Comparison of ENCODE assay signal across 8 cellular contexts in genomic region chr2:21118302-21118920, GRCh38. TPM values are rescaled to one million over a fixed set of nuclear protein-coding genes. Genes with fewer than 3 reads are reported as not detected.
A peak's percentile ranks its signal among the peaks of the same experiment; 100 is the strongest.
DNase-seq lines count a peak whose midpoint lies in the region; ATAC-seq and TF ChIP-seq lines count a peak whose summit lies in the region.

No MANE protein-coding gene starts in this region.

- no peaks in the 10 kb centered on the region for H4K20me1 ChIP-seq in OCI-LY1 (ENCODE audit: insufficient read depth, low read length)

- no peaks in the 10 kb centered on the region for H3F3A ChIP-seq in OCI-LY1 (ENCODE audit: insufficient read depth, low read length)

- no peaks in the 10 kb centered on the region for H3K4me1 ChIP-seq in OCI-LY1 (ENCODE audit: insufficient read depth, low read length, severe bottlenecking)

- no peaks in the 10 kb centered on the region for H3K9me3 Mint-ChIP-seq in neural crest cell

- DNase-seq in NOMO-1 treated with DMSO at 0.1 percent for 48 hours (lab: John Stamatoyannopoulos, UW; ENCODE audit: unreplicated experiment) (peak; percentile 35), NOMO-1 (lab: John Stamatoyannopoulos, UW; ENCODE audit: unreplicated experiment in 2 of 2) (no peak), epithelial cell of esophagus (ENCODE audit: low read depth) (peak; percentile 57), neural crest cell (ENCODE audit: low read depth, low spot score) (peak; percentile 20), NOMO-1 treated with dmso at 0.1 percent for 144 hours (lab: John Stamatoyannopoulos, UW; ENCODE audit: unreplicated experiment) (no peak)

- H3K79me2 ChIP-seq in OCI-LY1 (ENCODE audit: insufficient read depth, low read length), result no peaks in the 10 kb centered on the region

- H2AFZ ChIP-seq in OCI-LY1 (ENCODE audit: low read length), result no peak overlapping the region

- no peaks in the 10 kb centered on the region for H3K36me3 ChIP-seq in OCI-LY1 (ENCODE audit: insufficient read depth, low read length)

- H3K9me3 ChIP-seq in OCI-LY1 (ENCODE audit: low read length), result no peaks in the 10 kb centered on the region

- H3K27ac Mint-ChIP-seq in neural crest cell (ENCODE audit: unreplicated experiment), result no peak overlapping the region

- peaks cover 41% of the 10 kb centered on the region for H3K27me3 Mint-ChIP-seq in neural crest cell (ENCODE audit: low read depth)

- H3K9me2 ChIP-seq in OCI-LY1 (ENCODE audit: low read depth, low read length), result no peaks in the 10 kb centered on the region

- TF ChIP-seq CTCF in OCI-LY1 (IDR thresholded peaks at IDR 0.05; ENCODE audit: low read length) (peak; percentile 67), epithelial cell of esophagus (IDR thresholded peaks at IDR 0.05; ENCODE audit: insufficient read depth, low read depth, low read length, missing control alignments) (peak; percentile 64), neural crest cell (conservative IDR thresholded peaks at IDR 0.05) (peak; percentile 75)

- no peaks in the 10 kb centered on the region for H3K27me3 ChIP-seq in OCI-LY1 (ENCODE audit: insufficient read depth, low read length)

- no peak overlapping the region for H3K27ac ChIP-seq in OCI-LY1 (ENCODE audit: low read depth, low read length, poor library complexity, severe bottlenecking)

- no peak overlapping the region for H3K4me3 Mint-ChIP-seq in neural crest cell

- ATAC-seq in HG02973 (IDR thresholded peaks at IDR 0.05; ENCODE audit: unreplicated experiment) (peak; percentile 68), GM18870 (IDR thresholded peaks at IDR 0.05; ENCODE audit: unreplicated experiment) (no peak)

- H3K36me3 Mint-ChIP-seq in neural crest cell (ENCODE audit: low read depth), result no peaks in the 10 kb centered on the region

- H3K9ac ChIP-seq in OCI-LY1 (ENCODE audit: low read length), result no peak overlapping the region

- H3K4me1 Mint-ChIP-seq in neural crest cell, result no peaks in the 10 kb centered on the region

- no peak overlapping the region for H3K4me2 ChIP-seq in OCI-LY1 (ENCODE audit: low read length)

- H3K4me3 ChIP-seq in OCI-LY1 (ENCODE audit: low read depth, low read length, poor library complexity, severe bottlenecking) (no peak overlapping the region), epithelial cell of esophagus (ENCODE audit: low read length) (no peak overlapping the region)

RNA-seq across cellular contexts. Expression of gene TDRD15, which starts 5.4 kb away (rescaled TPM):
- total RNA-seq in neural crest cell, result not detected in 2 replicates

Comparison
In these comparisons a context has a peak if more than half of its experiments do, and no peak if none do; other contexts are left out.
1. DNase-seq: peak in NOMO-1 treated with DMSO at 0.1 percent for 48 hours (single experiment), epithelial cell of esophagus (single experiment) and neural crest cell (single experiment); none in NOMO-1 (0 of 2) and NOMO-1 treated with dmso at 0.1 percent for 144 hours (single experiment).
2. Peak in every context shown above with its lines, with median percentiles within 50 percentile points of each other: CTCF ChIP-seq.